ENCODE assay signal across 2 cellular contexts in genomic region chr10:112907893-112908292, GRCh38.
TF ChIP-seq lines count a peak whose summit lies in the region.

No MANE protein-coding gene starts in this region.

TF ChIP-seq in A549, 52 proteins besides CTCF, POLR2A, EP300 and RAD21 (continued from another document):
- TF ChIP-seq MAX (IDR thresholded peaks at IDR 0.05) = no peak
- TF ChIP-seq HEYL (CRISPR knock-in tag; IDR thresholded peaks at IDR 0.05) = no peak

TF ChIP-seq in WTC11, 78 proteins besides CTCF, POLR2A, EP300 and RAD21 (continued from another document):
- no peak for TF ChIP-seq ATF6 (CRISPR knock-in tag; IDR thresholded peaks at IDR 0.05)
- TF ChIP-seq ZBTB21 (CRISPR knock-in tag; IDR thresholded peaks at IDR 0.05; ENCODE audit: borderline replicate concordance) = no peak
